Comparison of ENCODE assay signal across 8 cellular contexts in the genomic region with DNA sequence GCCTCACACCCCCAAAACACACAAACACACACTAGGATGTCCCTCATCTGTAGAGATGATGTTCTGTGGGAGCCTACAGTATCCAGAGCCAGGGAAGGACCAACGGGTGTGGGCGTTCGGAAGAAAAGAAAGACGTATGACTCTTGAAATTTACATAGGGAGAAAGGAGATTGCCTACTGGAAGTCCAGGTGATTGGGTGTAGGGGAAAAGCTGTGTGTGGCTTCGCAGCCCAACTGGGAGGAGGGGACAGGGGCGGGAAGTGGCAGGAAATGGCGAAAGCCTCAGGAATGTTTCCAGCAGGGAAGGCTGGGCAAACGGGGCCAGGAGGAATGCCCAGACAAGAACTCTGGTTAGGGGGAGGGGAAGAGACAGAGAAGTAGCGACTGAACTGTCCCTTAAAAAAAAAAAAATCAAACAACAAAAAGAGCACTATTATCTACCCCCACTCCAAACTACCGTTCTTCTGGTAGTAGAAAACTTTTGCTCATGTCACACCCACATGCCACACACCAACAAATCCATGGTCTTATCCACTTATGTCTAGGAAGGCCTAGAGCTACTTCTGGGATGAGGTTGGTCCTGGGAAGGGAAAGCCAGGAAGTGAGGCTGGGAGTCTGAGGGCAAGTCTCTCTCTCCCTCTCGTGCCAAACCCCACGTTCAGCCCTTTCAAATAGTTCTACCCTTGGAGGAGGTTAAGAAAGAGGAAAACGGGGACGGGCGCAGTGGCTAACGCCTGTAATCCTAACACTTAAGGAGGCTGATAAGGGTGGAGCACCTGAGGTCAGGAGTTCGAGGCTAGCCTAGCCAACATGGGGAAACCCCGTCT. TPM values are rescaled to one million over a fixed set of nuclear protein-coding genes. Genes with fewer than 3 reads are reported as not detected.
A peak's percentile ranks its signal among the peaks of the same experiment; 100 is the strongest.
DNase-seq lines count a peak whose midpoint lies in the region; ATAC-seq and TF ChIP-seq lines count a peak whose summit lies in the region.

No MANE protein-coding gene starts in this region.

- H3K9me3 Mint-ChIP-seq in endothelial cell (ENCODE audit: unreplicated experiment): no peaks in the 10 kb centered on the region
- H3K9me3 Mint-ChIP-seq in activated T-cell treated with anti-CD3 and anti-CD28 coated beads, Interleukin-2, amount 50 U/mL, for 4 hours: no peaks in the 10 kb centered on the region

- peaks cover 9% of the 10 kb centered on the region for H3K36me3 ChIP-seq in GM06990 (ENCODE audit: control insufficient read depth, insufficient read depth, low read length)
- H3K36me3 ChIP-seq in Peyer's patch: peaks cover 0 to 19% (median 0%) of the 10 kb centered on the region in 3 donors
- peaks cover 6% of the 10 kb centered on the region for H3K36me3 ChIP-seq in mucosa of stomach (ENCODE audit: control insufficient read depth, insufficient read depth, low read length)

- peak overlapping the region; percentile 68 for H3K4me3 ChIP-seq in GM06990 (replicated peaks; ENCODE audit: low read depth, low read length)
- H3K4me3 ChIP-seq in Peyer's patch: peak overlapping the region in 2 of 4 donors; percentile 70 to 79
- H3K4me3 ChIP-seq in mucosa of stomach (ENCODE audit: low read length): no peak overlapping the region

- TF ChIP-seq POLR2A in Peyer's patch (IDR thresholded peaks at IDR 0.05): peak in 1 of 2 donors; percentile 47

- peak overlapping the region; percentile 77 for H3K9ac ChIP-seq in mucosa of stomach (ENCODE audit: low read length)

- DNase-seq in GM06990 (ENCODE audit: extremely low read depth, insufficient read length): no peak
- peak in 2 of 3 donors; percentile 66 to 74 for DNase-seq in Peyer's patch
- peak; percentile 79 for DNase-seq in endothelial cell (ENCODE audit: low spot score)
- no peak for DNase-seq in NCI-H146 (lab: John Stamatoyannopoulos, UW)
- DNase-seq in stimulated activated CD4-positive, alpha-beta T cell treated with anti-CD3 and anti-CD28 coated beads, Interleukin-2, amount 100 ng/mL, for 48 hours: no peak
- DNase-seq in activated T-cell treated with anti-CD3 and anti-CD28 coated beads, Interleukin-2, amount 50 U/mL, for 4 hours: no peak
- DNase-seq in NK-92 treated with Interleukin-12 subunit alpha and Interleukin-12 subunit beta, amount 100 ng/mL, for 24 hours (lab: John Stamatoyannopoulos, UW): no peak

- H3K4me3 Mint-ChIP-seq in endothelial cell (ENCODE audit: unreplicated experiment): no peak overlapping the region
- H3K4me3 Mint-ChIP-seq in activated T-cell treated with anti-CD3 and anti-CD28 coated beads, Interleukin-2, amount 50 U/mL, for 4 hours: no peak overlapping the region

- peaks cover 41% of the 10 kb centered on the region for H3K4me1 Mint-ChIP-seq in endothelial cell (ENCODE audit: unreplicated experiment)
- peaks cover 29% of the 10 kb centered on the region for H3K4me1 Mint-ChIP-seq in activated T-cell treated with anti-CD3 and anti-CD28 coated beads, Interleukin-2, amount 50 U/mL, for 4 hours (ENCODE audit: low read depth)

- no peaks in the 10 kb centered on the region for H3K27me3 ChIP-seq in GM06990 (replicated peaks; ENCODE audit: control insufficient read depth, insufficient read depth, low read length)
- H3K27me3 ChIP-seq in Peyer's patch: no peaks in the 10 kb centered on the region
- no peaks in the 10 kb centered on the region for H3K27me3 ChIP-seq in mucosa of stomach (ENCODE audit: control insufficient read depth, insufficient read depth, low read length)

- no peak for ATAC-seq in activated T-cell treated with anti-CD3 and anti-CD28 coated beads, Interleukin-2, amount 50 U/mL, for 4 hours

- H3K9me3 ChIP-seq in Peyer's patch (no peaks in the 10 kb centered on the region), mucosa of stomach (ENCODE audit: control insufficient read depth, low read length) (no peaks in the 10 kb centered on the region)

- peaks cover 0 to 45% (median 13%) of the 10 kb centered on the region in 4 donors for H3K4me1 ChIP-seq in Peyer's patch
- H3K4me1 ChIP-seq in mucosa of stomach (ENCODE audit: control insufficient read depth, insufficient read depth, low read length): peaks cover 52% of the 10 kb centered on the region

- peak overlapping the region; percentile 94 to 100 (median 99) for H3K27ac ChIP-seq in Peyer's patch

- H3K36me3 Mint-ChIP-seq in endothelial cell (ENCODE audit: low read depth, unreplicated experiment): peaks cover 31% of the 10 kb centered on the region
- H3K36me3 Mint-ChIP-seq in activated T-cell treated with anti-CD3 and anti-CD28 coated beads, Interleukin-2, amount 50 U/mL, for 4 hours (ENCODE audit: insufficient read depth): peaks cover 10% of the 10 kb centered on the region

- no peak overlapping the region for H3K27ac Mint-ChIP-seq in endothelial cell (ENCODE audit: unreplicated experiment)

- TF ChIP-seq CTCF in GM06990 (IDR thresholded peaks at IDR 0.05; ENCODE audit: insufficient read depth, low read length, poor library complexity, severe bottlenecking) (no peak), Peyer's patch (IDR thresholded peaks at IDR 0.05) (no peak), endothelial cell (IDR thresholded peaks at IDR 0.05; ENCODE audit: unreplicated experiment) (no peak)

- peaks cover 33% of the 10 kb centered on the region for H3K27me3 Mint-ChIP-seq in endothelial cell (ENCODE audit: unreplicated experiment)
- no peaks in the 10 kb centered on the region for H3K27me3 Mint-ChIP-seq in activated T-cell treated with anti-CD3 and anti-CD28 coated beads, Interleukin-2, amount 50 U/mL, for 4 hours (ENCODE audit: low read depth)

RNA-seq across cellular contexts. Expression of a gene that starts 1.8 kb away (rescaled TPM):
- 10 to 100 TPM; 20.3 to 39.1 (median 26.5) TPM for total RNA-seq in Peyer's patch
- total RNA-seq in endothelial cell (ENCODE audit: unreplicated experiment): 48.3 TPM
- total RNA-seq in activated T-cell treated with anti-CD3 and anti-CD28 coated beads, Interleukin-2, amount 50 U/mL, for 4 hours: 10 to 100 TPM; 61.5 to 78.5 (median 76.7) TPM

RNA-seq across cellular contexts. Expression of a gene that starts 2.2 kb away (rescaled TPM):
- total RNA-seq in Peyer's patch (100 to 1,000 TPM in 2 of 4 donors, 10 to 100 TPM in 2; 56.9 to 150 (median 104) TPM), endothelial cell (ENCODE audit: unreplicated experiment) (915 TPM)
- 10 to 100 TPM; 38.7 to 43.7 (median 39.2) TPM for total RNA-seq in activated T-cell treated with anti-CD3 and anti-CD28 coated beads, Interleukin-2, amount 50 U/mL, for 4 hours

RNA-seq across cellular contexts. Expression of a gene that starts 10.4 kb away (rescaled TPM):
- 10 to 100 TPM; 29.7 to 50.3 (median 46.3) TPM for total RNA-seq in Peyer's patch
- total RNA-seq in endothelial cell (ENCODE audit: unreplicated experiment): 35.9 TPM
- total RNA-seq in activated T-cell treated with anti-CD3 and anti-CD28 coated beads, Interleukin-2, amount 50 U/mL, for 4 hours: 100 to 1,000 TPM; 108 to 109 (median 108) TPM

RNA-seq across cellular contexts. Expression of a gene that starts 11.1 kb away (rescaled TPM):
- total RNA-seq in Peyer's patch (10 to 100 TPM; 32.2 to 48.9 (median 34.2) TPM), endothelial cell (ENCODE audit: unreplicated experiment) (49.8 TPM)
- total RNA-seq in activated T-cell treated with anti-CD3 and anti-CD28 coated beads, Interleukin-2, amount 50 U/mL, for 4 hours: 10 to 100 TPM; 27.6 to 28.3 (median 28.1) TPM

RNA-seq across cellular contexts. Expression of a gene that starts 16.8 kb away (rescaled TPM):
- total RNA-seq in Peyer's patch (100 to 1,000 TPM in 3 of 4 donors, 10 to 100 TPM in 1; 66.6 to 117 (median 109) TPM), endothelial cell (ENCODE audit: unreplicated experiment) (82.1 TPM)
- 10 to 100 TPM in 1 of 3 donors, 1 to 10 TPM in 2; 7.7 to 12.7 (median 9.5) TPM for total RNA-seq in activated T-cell treated with anti-CD3 and anti-CD28 coated beads, Interleukin-2, amount 50 U/mL, for 4 hours

Comparison
In these comparisons a context has a peak if more than half of its experiments do, and no peak if none do; other contexts are left out.
1. DNase-seq: peak in Peyer's patch (2 of 3) and endothelial cell (single experiment); none in GM06990 (single experiment), NCI-H146 (single experiment), stimulated activated CD4-positive, alpha-beta T cell treated with anti-CD3 and anti-CD28 coated beads, Interleukin-2, amount 100 ng/mL, for 48 hours (0 of 2), activated T-cell treated with anti-CD3 and anti-CD28 coated beads, Interleukin-2, amount 50 U/mL, for 4 hours (single experiment) and NK-92 treated with Interleukin-12 subunit alpha and Interleukin-12 subunit beta, amount 100 ng/mL, for 24 hours (single experiment).